Comparison of ENCODE assay signal across 8 cellular contexts in the genomic region with DNA sequence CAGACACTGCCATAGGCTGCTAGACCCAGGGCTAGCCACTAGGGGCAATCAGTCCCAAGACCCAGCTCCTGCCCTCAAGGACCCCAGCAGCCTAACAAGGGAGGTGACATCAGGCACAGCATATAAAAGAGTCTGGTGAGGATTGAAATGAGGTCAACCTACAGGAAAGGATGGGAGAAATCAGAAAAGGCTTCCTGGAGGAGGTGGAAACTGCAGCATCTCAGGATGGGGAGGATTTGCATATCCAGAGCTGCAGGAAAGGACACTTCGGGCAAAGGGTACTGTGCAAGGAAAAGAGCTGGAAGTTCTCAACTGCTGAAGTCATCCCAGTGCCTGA. TPM values are rescaled to one million over a fixed set of nuclear protein-coding genes. Genes with fewer than 3 reads are reported as not detected.
DNase-seq lines count a peak whose midpoint lies in the region; ATAC-seq, FAIRE-seq and TF ChIP-seq lines count a peak whose summit lies in the region.

No MANE protein-coding gene starts in this region.

- TF ChIP-seq POLR2A in right lobe of liver (IDR thresholded peaks at IDR 0.05): no peak

- H3K4me1 Mint-ChIP-seq in astrocyte (ENCODE audit: low read depth, unreplicated experiment): peaks cover 10% of the 10 kb centered on the region

- no peaks in the 10 kb centered on the region for H3K9me3 Mint-ChIP-seq in astrocyte (ENCODE audit: unreplicated experiment)

- peaks cover 10% of the 10 kb centered on the region for H3K36me3 Mint-ChIP-seq in astrocyte (ENCODE audit: low read depth, unreplicated experiment)

- H2AFZ ChIP-seq in OCI-LY3 (ENCODE audit: low read depth, low read length): no peak overlapping the region
- H2AFZ ChIP-seq in astrocyte (ENCODE audit: low read depth, low read length): no peak overlapping the region

- no peak overlapping the region for H3K4me3 Mint-ChIP-seq in astrocyte (ENCODE audit: unreplicated experiment)

- no peak overlapping the region for H3K4me2 ChIP-seq in OCI-LY3 (ENCODE audit: low read length)
- no peak overlapping the region for H3K4me2 ChIP-seq in astrocyte (ENCODE audit: low read length)

- peaks cover 6% of the 10 kb centered on the region for H3K36me3 ChIP-seq in OCI-LY3 (replicated peaks; ENCODE audit: low read depth, low read length)
- H3K36me3 ChIP-seq in astrocyte (ENCODE audit: insufficient read depth, low read length): peaks cover 10% of the 10 kb centered on the region
- peaks cover 0 to 4% (median 0%) of the 10 kb centered on the region in 4 donors for H3K36me3 ChIP-seq in right lobe of liver

- 100% methylated on average over 1 of the region's 1 CpG for WGBS in right lobe of liver (ENCODE audit: insufficient coverage, low coverage, low lambda C conversion rate, missing lambda C conversion rate)

- H3K4me3 ChIP-seq in OCI-LY3 (ENCODE audit: low read length): no peak overlapping the region
- H3K4me3 ChIP-seq in astrocyte (ENCODE audit: insufficient read depth, low read depth, low read length): no peak overlapping the region
- H3K4me3 ChIP-seq in right lobe of liver: no peak overlapping the region

- H3K27me3 Mint-ChIP-seq in astrocyte (ENCODE audit: low read depth, unreplicated experiment): no peaks in the 10 kb centered on the region

- H3K27ac ChIP-seq in OCI-LY3 (ENCODE audit: low read length): no peak overlapping the region
- no peak overlapping the region for H3K27ac ChIP-seq in astrocyte (ENCODE audit: low read depth, low read length)
- H3K27ac ChIP-seq in right lobe of liver: no peak overlapping the region

- H3K4me1 ChIP-seq in OCI-LY3 (ENCODE audit: low read length) (peaks cover 16% of the 10 kb centered on the region), astrocyte (ENCODE audit: insufficient read depth, low read length) (peaks cover 21% of the 10 kb centered on the region), right lobe of liver (peaks cover 0 to 39% (median 15%) of the 10 kb centered on the region in 4 donors)

- TF ChIP-seq CTCF in OCI-LY3 (IDR thresholded peaks at IDR 0.05; ENCODE audit: low read depth, low read length) (peak; percentile 57), astrocyte (IDR thresholded peaks at IDR 0.05; ENCODE audit: insufficient read depth, low read depth, low read length) (peak; percentile 62), right lobe of liver (IDR thresholded peaks at IDR 0.05) (peak; percentile 47 to 54 (median 49))

- H3K9ac ChIP-seq in OCI-LY3 (ENCODE audit: low read length): no peak overlapping the region
- H3K9ac ChIP-seq in astrocyte (ENCODE audit: low read length): no peak overlapping the region

- H4K20me1 ChIP-seq in OCI-LY3 (ENCODE audit: insufficient read depth, low read length): no peaks in the 10 kb centered on the region
- peaks cover 29% of the 10 kb centered on the region for H4K20me1 ChIP-seq in astrocyte (ENCODE audit: insufficient read depth, low read length)

- H3K79me2 ChIP-seq in OCI-LY3 (ENCODE audit: low read length): peaks cover 20% of the 10 kb centered on the region
- peaks cover 45% of the 10 kb centered on the region for H3K79me2 ChIP-seq in astrocyte (ENCODE audit: insufficient read depth, low read length)

- DNase-seq in D341Med (ENCODE audit: low spot score) (peak; percentile 69), astrocyte (ENCODE audit: low read depth) (no peak), right lobe of liver (peak in 1 of 3 donors; percentile 45), globus pallidus (ENCODE audit: low spot score) (no peak)

- ATAC-seq in GM21529 (IDR thresholded peaks at IDR 0.05; ENCODE audit: unreplicated experiment): peak; percentile 28
- ATAC-seq in right lobe of liver: no peak
- no peak for ATAC-seq in HG02588 (IDR thresholded peaks at IDR 0.05; ENCODE audit: unreplicated experiment)
- ATAC-seq in HG03097 (IDR thresholded peaks at IDR 0.05; ENCODE audit: low FRiP score, unreplicated experiment): no peak

- H3K27me3 ChIP-seq in OCI-LY3 (ENCODE audit: low read depth, low read length): no peaks in the 10 kb centered on the region
- H3K27me3 ChIP-seq in astrocyte (ENCODE audit: insufficient read depth, low read length): no peaks in the 10 kb centered on the region
- H3K27me3 ChIP-seq in right lobe of liver: no peaks in the 10 kb centered on the region

- no peak for FAIRE-seq in astrocyte (lab: Jason Lieb, UNC)

- no peak overlapping the region for H3K27ac Mint-ChIP-seq in astrocyte (ENCODE audit: unreplicated experiment)

- no peaks in the 10 kb centered on the region for H3K9me3 ChIP-seq in OCI-LY3 (ENCODE audit: insufficient read depth, low read length)
- H3K9me3 ChIP-seq in astrocyte (ENCODE audit: insufficient read depth, low read depth, low read length): no peaks in the 10 kb centered on the region
- H3K9me3 ChIP-seq in right lobe of liver: no peaks in the 10 kb centered on the region

- intact Hi-C loops in right lobe of liver (cut with DNase I): no loop called here

RNA-seq across cellular contexts. Expression of a gene that starts 2.9 kb away (rescaled TPM):
- 46.3 and 51.0 TPM in 2 replicates for total RNA-seq in astrocyte
- 10 to 100 TPM; 37.7 to 64.4 (median 62.1) TPM for total RNA-seq in right lobe of liver

RNA-seq across cellular contexts. Expression of a gene that starts 6.6 kb away (rescaled TPM):
- total RNA-seq in astrocyte (34.3 and 35.6 TPM in 2 replicates), right lobe of liver (10 to 100 TPM in 5 of 6 experiments, 1 to 10 TPM in 1; 9.6 to 31.1 (median 25.0) TPM)

RNA-seq across cellular contexts. Expression of a gene that starts 35.2 kb away (rescaled TPM):
- 40.0 and 47.0 TPM in 2 replicates for total RNA-seq in astrocyte
- 10 to 100 TPM; 13.1 to 24.2 (median 13.8) TPM for total RNA-seq in right lobe of liver
